Comparison of ENCODE assay signal across 9 cellular contexts in genomic region chr1:206703647-206704046, GRCh38. TPM values are rescaled to one million over a fixed set of nuclear protein-coding genes. Genes with fewer than 3 reads are reported as not detected.
DNase-seq lines count a peak whose midpoint lies in the region; ATAC-seq, FAIRE-seq and TF ChIP-seq lines count a peak whose summit lies in the region.
"Had no signal": no experiment of that assay in that cellular context is flagged by ENCODE, and none has a peak within 500 bp of the region (broad histone marks: within the 10 kb centered on the region; RNA-seq: fewer than 3 reads in every experiment).

No MANE protein-coding gene starts in this region.

- H3K27ac ChIP-seq in MM.1S (ENCODE audit: low read length) (no peak overlapping the region), pancreas (no peak overlapping the region)
- H3K27ac ChIP-seq: hepatocyte had no signal

- peaks cover 97% of the 10 kb centered on the region for H3K79me2 ChIP-seq in MM.1S (ENCODE audit: low read length)

- no peaks in the 10 kb centered on the region for H3K27me3 Mint-ChIP-seq in activated naive CD8-positive, alpha-beta T cell treated with anti-CD3 and anti-CD28 coated beads, Interleukin-2, amount 50 U/mL, for 24 hours

- H3K27ac Mint-ChIP-seq in activated naive CD8-positive, alpha-beta T cell treated with anti-CD3 and anti-CD28 coated beads, Interleukin-2, amount 50 U/mL, for 24 hours: peak overlapping the region; percentile 76

- peak; percentile 89 for ATAC-seq in activated naive CD8-positive, alpha-beta T cell treated with anti-CD3 and anti-CD28 coated beads, Interleukin-2, amount 50 U/mL, for 24 hours
- ATAC-seq in pancreas (no peak), HG02884 (IDR thresholded peaks at IDR 0.05; ENCODE audit: unreplicated experiment) (no peak), mucosa of descending colon (no peak)

- peaks cover 88% of the 10 kb centered on the region for H3K4me1 Mint-ChIP-seq in activated naive CD8-positive, alpha-beta T cell treated with anti-CD3 and anti-CD28 coated beads, Interleukin-2, amount 50 U/mL, for 24 hours

- H3K27me3 ChIP-seq in MM.1S (replicated peaks; ENCODE audit: insufficient read depth, low read length) (no peaks in the 10 kb centered on the region), pancreas (no peaks in the 10 kb centered on the region)
- H3K27me3 ChIP-seq: hepatocyte had no signal

- peaks cover 10% of the 10 kb centered on the region; the same call in 1 of the 2 replicates for H3F3A ChIP-seq in MM.1S (ENCODE audit: insufficient read depth, low read length)

- intact Hi-C loops in pancreas (cut with DNase I): no loop called here
- intact Hi-C loops in mucosa of descending colon (cut with DNase I, micrococcal nuclease): no loop called here

- no peaks in the 10 kb centered on the region for H3K9me2 ChIP-seq in MM.1S (replicated peaks; ENCODE audit: insufficient read depth, low read length)

- no peak for TF ChIP-seq CTCF in MM.1S (IDR thresholded peaks at IDR 0.05; ENCODE audit: low read length)
- TF ChIP-seq CTCF in pancreas (IDR thresholded peaks at IDR 0.05): no peak
- TF ChIP-seq CTCF in mucosa of descending colon (IDR thresholded peaks at IDR 0.05): no peak

- DNase-seq in GM19239 (ENCODE audit: insufficient read length, low spot score) (no peak), MM.1S (peak; percentile 31), pancreas (no peak), mucosa of descending colon (no peak), mucosa of gallbladder (ENCODE audit: low spot score) (no peak)
- DNase-seq in activated naive CD8-positive, alpha-beta T cell treated with anti-CD3 and anti-CD28 coated beads, Interleukin-2, amount 50 U/mL, for 24 hours: peak; percentile 61
- peak; percentile 34 to 71 for DNase-seq in stimulated activated CD4-positive, alpha-beta T cell treated with anti-CD3 and anti-CD28 coated beads, Interleukin-4, amount 100 ng/mL, for 4 hours

- no peak overlapping the region for H3K4me2 ChIP-seq in MM.1S (ENCODE audit: low read depth, low read length)
- H3K4me2 ChIP-seq: hepatocyte had no signal

- H4K20me1 ChIP-seq in MM.1S (ENCODE audit: insufficient read depth, low read length): peaks cover 26% of the 10 kb centered on the region

- WGBS in pancreas, 2 donors: 79 to 82% methylated on average over 5 of the region's 5 CpGs

- FAIRE-seq in GM19239 (lab: Jason Lieb, UNC): peak; percentile 35
- FAIRE-seq in pancreas (lab: Jason Lieb, UNC): no peak

- no peaks in the 10 kb centered on the region for H3K36me3 ChIP-seq in MM.1S (replicated peaks; ENCODE audit: insufficient read depth, low read length)
- no peaks in the 10 kb centered on the region for H3K36me3 ChIP-seq in pancreas
- no peaks in the 10 kb centered on the region for H3K36me3 ChIP-seq in mucosa of descending colon (ENCODE audit: low read depth)

- H3K9ac ChIP-seq in MM.1S (ENCODE audit: low read length): no peak overlapping the region

- peaks cover 29% of the 10 kb centered on the region for H3K4me1 ChIP-seq in MM.1S (ENCODE audit: low read length)
- H3K4me1 ChIP-seq in pancreas: peaks cover 23 to 50% (median 28%) of the 10 kb centered on the region in 3 donors
- H3K4me1 ChIP-seq in mucosa of descending colon (ENCODE audit: low read depth): peaks cover 45% of the 10 kb centered on the region

- H3K4me3 Mint-ChIP-seq in activated naive CD8-positive, alpha-beta T cell treated with anti-CD3 and anti-CD28 coated beads, Interleukin-2, amount 50 U/mL, for 24 hours: peak overlapping the region; percentile 52

- peaks cover 4% of the 10 kb centered on the region for H3K36me3 Mint-ChIP-seq in activated naive CD8-positive, alpha-beta T cell treated with anti-CD3 and anti-CD28 coated beads, Interleukin-2, amount 50 U/mL, for 24 hours (ENCODE audit: low read depth)

- H3K4me3 ChIP-seq in MM.1S (ENCODE audit: low read length): no peak overlapping the region
- no peak overlapping the region for H3K4me3 ChIP-seq in pancreas
- H3K4me3 ChIP-seq in mucosa of descending colon: no peak overlapping the region
- H3K4me3 ChIP-seq: hepatocyte had no signal

- H2AFZ ChIP-seq in MM.1S (ENCODE audit: low read length): no peak overlapping the region
- H2AFZ ChIP-seq: hepatocyte had no signal

- H3K9me3 ChIP-seq in MM.1S (replicated peaks; ENCODE audit: insufficient read depth, low read length): no peaks in the 10 kb centered on the region
- no peaks in the 10 kb centered on the region for H3K9me3 ChIP-seq in pancreas
- no peaks in the 10 kb centered on the region for H3K9me3 ChIP-seq in mucosa of descending colon

- H3K9me3 Mint-ChIP-seq in activated naive CD8-positive, alpha-beta T cell treated with anti-CD3 and anti-CD28 coated beads, Interleukin-2, amount 50 U/mL, for 24 hours: no peaks in the 10 kb centered on the region

RNA-seq across cellular contexts. Expression of gene MAPKAPK2, which starts 18.9 kb away (rescaled TPM):
- 10 to 100 TPM; 28.3 to 55.7 (median 30.8) TPM for total RNA-seq in pancreas
- 10 to 100 TPM; 38.8 to 48.9 TPM for polyA plus RNA-seq in pancreas
- total RNA-seq in mucosa of descending colon: 10 to 100 TPM; 68.4 to 75.2 (median 72.1) TPM
- total RNA-seq in mucosa of gallbladder: 168 TPM

Comparison
In these comparisons a context has a peak if more than half of its experiments do, and no peak if none do; other contexts are left out.
1. DNase-seq: peak in MM.1S (single experiment), activated naive CD8-positive, alpha-beta T cell treated with anti-CD3 and anti-CD28 coated beads, Interleukin-2, amount 50 U/mL, for 24 hours (single experiment) and stimulated activated CD4-positive, alpha-beta T cell treated with anti-CD3 and anti-CD28 coated beads, Interleukin-4, amount 100 ng/mL, for 4 hours (2 of 2); none in GM19239 (single experiment), pancreas (0 of 6), mucosa of descending colon (0 of 3) and mucosa of gallbladder (single experiment).